In genomic region chr2:156511112-156511511, GRCh38 we compare ENCODE assay signal across 18 cellular contexts.
"Had no signal": no experiment of that assay in that cellular context is flagged by ENCODE, and none has a peak within 500 bp of the region (broad histone marks: within the 10 kb centered on the region; RNA-seq: fewer than 3 reads in every experiment).

No MANE protein-coding gene starts in this region.

- H3K4me3 ChIP-seq: gastroesophageal sphincter, lung, neural progenitor cell, pancreas, tibial artery had no signal

- H3K4me1 ChIP-seq: gastroesophageal sphincter, neural progenitor cell, pancreas, tibial artery had no signal

- H3K27ac ChIP-seq: gastroesophageal sphincter, neural progenitor cell, pancreas, tibial artery had no signal

- H3K27me3 Mint-ChIP-seq: activated CD4-positive, alpha-beta T cell treated with anti-CD3 and anti-CD28 coated beads, Interleukin-2, amount 10 ng/mL, durations not matched to agents 7 days and 5 days; activated naive CD8-positive, alpha-beta T cell treated with anti-CD3 and anti-CD28 coated beads, Interleukin-2, amount 10 ng/mL, durations not matched to agents 7 days and 5 days; brain; central memory CD8-positive, alpha-beta T cell had no signal

- H3K27me3 ChIP-seq: gastroesophageal sphincter, neural progenitor cell, pancreas, tibial artery had no signal

- ATAC-seq: gastroesophageal sphincter, left colon, pancreas, sciatic nerve had no signal

- H2AFZ ChIP-seq: neural progenitor cell had no signal

- H3K4me1 Mint-ChIP-seq: central memory CD8-positive, alpha-beta T cell; neural progenitor cell had no signal

- H3K9me3 Mint-ChIP-seq: activated CD4-positive, alpha-beta T cell treated with anti-CD3 and anti-CD28 coated beads, Interleukin-2, amount 10 ng/mL, durations not matched to agents 7 days and 5 days; activated naive CD8-positive, alpha-beta T cell treated with anti-CD3 and anti-CD28 coated beads, Interleukin-2, amount 10 ng/mL, durations not matched to agents 7 days and 5 days; activated T-helper 1 cell treated with anti-CD3 and anti-CD28 coated beads, Interleukin-12 subunit alpha, Interleukin-12 subunit beta, Interleukin-2, Interleukin-4 antibody, amounts not matched to agents 30 ng/mL and 10 ng/mL and 1 ng/mL, durations not matched to agents 14 hours and 24 hours and 36 hours; brain; central memory CD8-positive, alpha-beta T cell; neural progenitor cell had no signal

- H3K4me2 ChIP-seq: neural progenitor cell had no signal

- H3K9me3 ChIP-seq: gastroesophageal sphincter, pancreas, tibial artery had no signal

- DNase-seq: activated CD4-positive, alpha-beta T cell treated with anti-CD3 and anti-CD28 coated beads, Interleukin-2, amount 10 ng/mL, durations not matched to agents 7 days and 5 days; activated CD8-positive, alpha-beta memory T cell treated with anti-CD3 and anti-CD28 coated beads for 24 hours; activated naive CD4-positive, alpha-beta T cell; activated naive CD8-positive, alpha-beta T cell treated with anti-CD3 and anti-CD28 coated beads, Interleukin-2, amount 10 ng/mL, durations not matched to agents 7 days and 5 days; cortex of kidney; effector CD4-positive, alpha-beta T cell; left colon; pancreas; stimulated activated CD4-positive, alpha-beta T cell treated with anti-CD3 and anti-CD28 coated beads, Interleukin-1b, Interleukin-23, amount 100 ng/mL, for 48 hours; T-helper 9 cell; tibial artery had no signal

- H3K36me3 ChIP-seq: neural progenitor cell, pancreas had no signal

- H3K4me3 Mint-ChIP-seq: activated CD4-positive, alpha-beta T cell treated with anti-CD3 and anti-CD28 coated beads, Interleukin-2, amount 10 ng/mL, durations not matched to agents 7 days and 5 days; activated naive CD8-positive, alpha-beta T cell treated with anti-CD3 and anti-CD28 coated beads, Interleukin-2, amount 10 ng/mL, durations not matched to agents 7 days and 5 days; activated T-helper 1 cell treated with anti-CD3 and anti-CD28 coated beads, Interleukin-12 subunit alpha, Interleukin-12 subunit beta, Interleukin-2, Interleukin-4 antibody, amounts not matched to agents 30 ng/mL and 10 ng/mL and 1 ng/mL, durations not matched to agents 14 hours and 24 hours and 36 hours; brain; central memory CD8-positive, alpha-beta T cell; neural progenitor cell had no signal

- H3K9ac ChIP-seq: neural progenitor cell had no signal

- H3K27ac Mint-ChIP-seq: activated CD4-positive, alpha-beta T cell treated with anti-CD3 and anti-CD28 coated beads, Interleukin-2, amount 10 ng/mL, durations not matched to agents 7 days and 5 days; activated naive CD8-positive, alpha-beta T cell treated with anti-CD3 and anti-CD28 coated beads, Interleukin-2, amount 10 ng/mL, durations not matched to agents 7 days and 5 days; activated T-helper 1 cell treated with anti-CD3 and anti-CD28 coated beads, Interleukin-12 subunit alpha, Interleukin-12 subunit beta, Interleukin-2, Interleukin-4 antibody, amounts not matched to agents 30 ng/mL and 10 ng/mL and 1 ng/mL, durations not matched to agents 14 hours and 24 hours and 36 hours; neural progenitor cell had no signal
